ENCODE assay signal across 13 cellular contexts in the genomic region with DNA sequence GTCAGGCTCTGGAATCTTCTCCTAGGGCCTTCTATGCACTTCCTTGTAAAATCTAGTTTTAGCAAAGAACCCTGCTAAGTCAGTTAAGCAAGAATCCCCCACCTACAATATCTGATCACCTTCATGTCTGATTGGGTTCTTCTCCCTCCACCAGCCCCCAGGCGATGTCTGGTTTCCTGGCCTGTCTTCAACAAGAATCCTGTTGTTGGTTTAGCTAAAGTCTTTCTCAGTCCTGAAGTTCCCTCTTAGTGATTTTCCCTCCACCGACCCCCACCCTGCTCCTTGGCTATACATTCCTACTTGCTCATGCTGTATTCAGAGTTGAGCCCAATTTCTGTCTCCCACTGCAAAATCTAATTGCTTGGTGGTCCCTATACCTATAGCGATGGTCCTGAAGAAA. TPM values are rescaled to one million over a fixed set of nuclear protein-coding genes. Genes with fewer than 3 reads are reported as not detected.
DNase-seq lines count a peak whose midpoint lies in the region; ATAC-seq, FAIRE-seq and TF ChIP-seq lines count a peak whose summit lies in the region.
"Had no signal": no experiment of that assay in that cellular context is flagged by ENCODE, and none has a peak within 500 bp of the region (broad histone marks: within the 10 kb centered on the region; RNA-seq: fewer than 3 reads in every experiment).

No MANE protein-coding gene starts in this region.

- CTCF ChIA-PET in MCF 10A (lab: Yijun Ruan, JAX): interaction anchor here (0.6 to 1.8 kb wide), 10 partner anchors 12 to 424 kb away, joined by 3 to 9 read pairs (median 3); no protein-coding TSS in a partner anchor

- BruUV-seq in MCF 10A (replicated peaks; lab: Mats Ljungman, UMichigan): no TSS peak

- H3K36me3 Mint-ChIP-seq in activated naive CD8-positive, alpha-beta T cell treated with anti-CD3 and anti-CD28 coated beads, Interleukin-2, amount 10 ng/mL, durations not matched to agents 7 days and 5 days: peaks cover 5% of the 10 kb centered on the region
- no peaks in the 10 kb centered on the region for H3K36me3 Mint-ChIP-seq in activated naive CD8-positive, alpha-beta T cell treated with anti-CD3 and anti-CD28 coated beads for 36 hours
- peaks cover 8% of the 10 kb centered on the region for H3K36me3 Mint-ChIP-seq in MCF 10A (ENCODE audit: insufficient read depth, unreplicated experiment)
- H3K36me3 Mint-ChIP-seq: brain had no signal

- no peak for DNase-seq in activated naive CD8-positive, alpha-beta T cell treated with anti-CD3 and anti-CD28 coated beads, Interleukin-2, amount 10 ng/mL, durations not matched to agents 7 days and 5 days
- DNase-seq in activated naive CD8-positive, alpha-beta T cell treated with anti-CD3 and anti-CD28 coated beads for 36 hours: no peak
- DNase-seq in MCF 10A (ENCODE audit: unreplicated experiment): no peak
- no peak for DNase-seq in kidney
- no peak for DNase-seq in thoracic aorta (ENCODE audit: low spot score)
- no peak for DNase-seq in RCC 7860 (ENCODE audit: low spot score)
- no peak for DNase-seq in stomach
- DNase-seq: DMS153 had no signal

- TF ChIP-seq EP300 in stomach (IDR thresholded peaks at IDR 0.05): no peak

- H3K27ac Mint-ChIP-seq in activated naive CD8-positive, alpha-beta T cell treated with anti-CD3 and anti-CD28 coated beads, Interleukin-2, amount 10 ng/mL, durations not matched to agents 7 days and 5 days: peak overlapping the region; percentile 50
- H3K27ac Mint-ChIP-seq in activated naive CD8-positive, alpha-beta T cell treated with anti-CD3 and anti-CD28 coated beads for 36 hours: no peak overlapping the region
- H3K27ac Mint-ChIP-seq in MCF 10A (ENCODE audit: low read depth, unreplicated experiment): peak overlapping the region; percentile 91

- H3K4me1 ChIP-seq in kidney (ENCODE audit: control insufficient read depth in 1 of 2, insufficient read depth in 1 of 2, low read depth in 1 of 2, low read length in 2 of 2): peaks cover 5 to 13% of the 10 kb centered on the region in 2 donors
- peaks cover 11 to 22% of the 10 kb centered on the region in 2 donors for H3K4me1 ChIP-seq in thoracic aorta (ENCODE audit: control insufficient read depth in 1 of 2, low read depth in 2 of 2)
- H3K4me1 ChIP-seq in stomach: peaks cover 0 to 5% (median 2%) of the 10 kb centered on the region in 4 donors

- 93 to 100% (median 97%) methylated on average over 3 of the region's 3 CpGs for WGBS in stomach, 5 donors

- ATAC-seq in activated naive CD8-positive, alpha-beta T cell treated with anti-CD3 and anti-CD28 coated beads, Interleukin-2, amount 10 ng/mL, durations not matched to agents 7 days and 5 days (ENCODE audit: low read depth): no peak
- ATAC-seq in thoracic aorta (ENCODE audit: insufficient number of reproducible peaks, low FRiP score, low read depth) (no peak), HG03039 (IDR thresholded peaks at IDR 0.05; ENCODE audit: unreplicated experiment) (no peak)

- TF ChIP-seq CTCF in MCF 10A (IDR thresholded peaks at IDR 0.05; ENCODE audit: unreplicated experiment): no peak
- TF ChIP-seq CTCF in kidney (IDR thresholded peaks at IDR 0.05; ENCODE audit: borderline replicate concordance, extremely low read depth, insufficient read depth): no peak
- TF ChIP-seq CTCF in thoracic aorta (IDR thresholded peaks at IDR 0.05): no peak
- TF ChIP-seq CTCF in stomach (IDR thresholded peaks at IDR 0.05): no peak

- H3K27me3 ChIP-seq in thoracic aorta (replicated peaks; ENCODE audit: insufficient read depth) (no peaks in the 10 kb centered on the region), stomach (no peaks in the 10 kb centered on the region)
- H3K27me3 ChIP-seq: testis had no signal

- H3K27ac ChIP-seq in kidney (ENCODE audit: low read depth in 2 of 2, low read length in 2 of 2) (peak overlapping the region; percentile 5 to 39), thoracic aorta (peak overlapping the region; percentile 15 to 72), stomach (peak overlapping the region in 2 of 5 donors; percentile 71 to 72)
- H3K27ac ChIP-seq: KMS-11 had no signal

- no peak for FAIRE-seq in kidney (lab: Jason Lieb, UNC)
- FAIRE-seq in RCC 7860 (lab: Jason Lieb, UNC): no peak
- FAIRE-seq: GM19239 had no signal

- H3K9me3 Mint-ChIP-seq in activated naive CD8-positive, alpha-beta T cell treated with anti-CD3 and anti-CD28 coated beads, Interleukin-2, amount 10 ng/mL, durations not matched to agents 7 days and 5 days: peaks cover 12% of the 10 kb centered on the region
- peaks cover 13% of the 10 kb centered on the region for H3K9me3 Mint-ChIP-seq in activated naive CD8-positive, alpha-beta T cell treated with anti-CD3 and anti-CD28 coated beads for 36 hours
- peaks cover 8% of the 10 kb centered on the region for H3K9me3 Mint-ChIP-seq in MCF 10A (ENCODE audit: unreplicated experiment)

- no peak overlapping the region for H3K9ac ChIP-seq in kidney (ENCODE audit: low read length in 2 of 2)
- H3K9ac ChIP-seq: KMS-11 had no signal

- H3K4me1 Mint-ChIP-seq in activated naive CD8-positive, alpha-beta T cell treated with anti-CD3 and anti-CD28 coated beads, Interleukin-2, amount 10 ng/mL, durations not matched to agents 7 days and 5 days: peaks cover 18% of the 10 kb centered on the region
- peaks cover 6% of the 10 kb centered on the region for H3K4me1 Mint-ChIP-seq in activated naive CD8-positive, alpha-beta T cell treated with anti-CD3 and anti-CD28 coated beads for 36 hours
- H3K4me1 Mint-ChIP-seq in MCF 10A (ENCODE audit: insufficient read depth, unreplicated experiment): peaks cover 15% of the 10 kb centered on the region

- no peak for TF ChIP-seq POLR2A in stomach (IDR thresholded peaks at IDR 0.05)

- H3K4me3 ChIP-seq in kidney (ENCODE audit: low read length in 2 of 2) (no peak overlapping the region), thoracic aorta (no peak overlapping the region), stomach (no peak overlapping the region)

- intact Hi-C loops in MCF 10A (cut with micrococcal nuclease): loop anchor here (1.0 kb wide), 1 partner anchor 36 kb away; a partner anchor contains a TSS
- intact Hi-C loops in kidney (cut with DNase I): no loop called here
- intact Hi-C loops in stomach (cut with DNase I; ENCODE audit: low total_unique reads): no loop called here

- no peaks in the 10 kb centered on the region for H3K36me3 ChIP-seq in kidney (ENCODE audit: control insufficient read depth in 1 of 2, insufficient read depth in 2 of 2, low read length in 2 of 2)
- no peaks in the 10 kb centered on the region for H3K36me3 ChIP-seq in thoracic aorta
- H3K36me3 ChIP-seq in stomach: no peaks in the 10 kb centered on the region

- POLR2A ChIA-PET in activated naive CD8-positive, alpha-beta T cell treated with anti-CD3 and anti-CD28 coated beads, Interleukin-2, amount 10 ng/mL, durations not matched to agents 7 days and 5 days (lab: Charles Lee): no interaction called here
- POLR2A ChIA-PET in MCF 10A (lab: Yijun Ruan, JAX): interaction anchor here (0.6 to 0.7 kb wide), 2 partner anchors 35 to 66 kb away, joined by 3 read pairs; a partner anchor contains a TSS

- H3K9me3 ChIP-seq in kidney (ENCODE audit: control insufficient read depth in 1 of 2, low read length in 2 of 2) (peaks cover 2 to 8% of the 10 kb centered on the region in 2 donors), thoracic aorta (no peaks in the 10 kb centered on the region), stomach (peaks cover 0 to 14% (median 12%) of the 10 kb centered on the region in 4 donors)
- H3K9me3 ChIP-seq: testis had no signal

- H3K27me3 Mint-ChIP-seq in activated naive CD8-positive, alpha-beta T cell treated with anti-CD3 and anti-CD28 coated beads, Interleukin-2, amount 10 ng/mL, durations not matched to agents 7 days and 5 days: no peaks in the 10 kb centered on the region
- no peaks in the 10 kb centered on the region for H3K27me3 Mint-ChIP-seq in activated naive CD8-positive, alpha-beta T cell treated with anti-CD3 and anti-CD28 coated beads for 36 hours
- H3K27me3 Mint-ChIP-seq in MCF 10A (ENCODE audit: insufficient read depth, unreplicated experiment): no peaks in the 10 kb centered on the region

- H3K4me3 Mint-ChIP-seq in activated naive CD8-positive, alpha-beta T cell treated with anti-CD3 and anti-CD28 coated beads, Interleukin-2, amount 10 ng/mL, durations not matched to agents 7 days and 5 days: no peak overlapping the region
- no peak overlapping the region for H3K4me3 Mint-ChIP-seq in activated naive CD8-positive, alpha-beta T cell treated with anti-CD3 and anti-CD28 coated beads for 36 hours
- no peak overlapping the region for H3K4me3 Mint-ChIP-seq in MCF 10A (ENCODE audit: unreplicated experiment)
- H3K4me3 Mint-ChIP-seq: brain had no signal

RNA-seq across cellular contexts. Expression of a gene that starts 35.2 kb away (rescaled TPM):
- total RNA-seq in activated naive CD8-positive, alpha-beta T cell treated with anti-CD3 and anti-CD28 coated beads, Interleukin-2, amount 10 ng/mL, durations not matched to agents 7 days and 5 days: 10 to 100 TPM; 14.2 to 16.7 TPM
- 1 to 10 TPM; 2.6 to 3.2 TPM for total RNA-seq in activated naive CD8-positive, alpha-beta T cell treated with anti-CD3 and anti-CD28 coated beads for 36 hours
- total RNA-seq in MCF 10A (2022) (6.4 and 8.1 TPM in 2 replicates), kidney (16.7 TPM), thoracic aorta (10 to 100 TPM; 10.8 to 16.4 TPM), stomach (10 to 100 TPM in 3 of 5 donors, 1 to 10 TPM in 2; 5.3 to 44.3 (median 14.2) TPM)
- polyA plus RNA-seq in kidney (ENCODE audit: insufficient read depth, low read depth, low replicate concordance) (30.0 TPM), stomach (1 to 10 TPM; 2.3 to 4.8 (median 3.4) TPM)
